ENCODE assay signal across 28 cellular contexts in genomic region chr1:183862967-183863366, GRCh38. TPM values are rescaled to one million over a fixed set of nuclear protein-coding genes. Genes with fewer than 3 reads are reported as not detected.
DNase-seq lines count a peak whose midpoint lies in the region; ATAC-seq and TF ChIP-seq lines count a peak whose summit lies in the region.
"Had no signal": no experiment of that assay in that cellular context is flagged by ENCODE, and none has a peak within 500 bp of the region (broad histone marks: within the 10 kb centered on the region; RNA-seq: fewer than 3 reads in every experiment).

No MANE protein-coding gene starts in this region.

- no peak overlapping the region for H3K4me3 Mint-ChIP-seq in osteocyte (ENCODE audit: unreplicated experiment)
- H3K4me3 Mint-ChIP-seq: B cell; CD8-positive, alpha-beta T cell had no signal

- H3K27ac Mint-ChIP-seq in osteocyte (ENCODE audit: unreplicated experiment): peak overlapping the region; percentile 23
- H3K27ac Mint-ChIP-seq: B cell; CD8-positive, alpha-beta T cell had no signal

- no peaks in the 10 kb centered on the region for H3K27me3 Mint-ChIP-seq in osteocyte (ENCODE audit: unreplicated experiment)

- no peak for TF ChIP-seq CTCF in osteocyte (IDR thresholded peaks at IDR 0.05)

- DNase-seq in left cardiac atrium: no peak
- no peak for DNase-seq in Right ventricle myocardium superior
- peak; percentile 12 for DNase-seq in kidney glomerular epithelial cell (lab: John Stamatoyannopoulos, UW)
- DNase-seq in osteocyte (ENCODE audit: extremely low spot score, unreplicated experiment): no peak
- DNase-seq in T-helper 2 cell: no peak
- no peak for DNase-seq in stimulated activated CD4-positive, alpha-beta T cell treated with anti-CD3 and anti-CD28 coated beads, Interleukin-4, amount 100 ng/mL, for 1 hour
- no peak for DNase-seq in cerebellar nuclear complex (lab: John Stamatoyannopoulos, UW)
- no peak for DNase-seq in activated effector memory CD4-positive, alpha-beta T cell treated with anti-CD3 and anti-CD28 coated beads, Interleukin-2, amount 50 U/mL, for 16 hours
- DNase-seq: Caco-2; CD8-positive, alpha-beta T cell; DMS 273 treated with DMSO at 0.1 percent for 48 hours; DMS79; EL; GF-D8; HCEC 1CT; KBM-7; MV-4-11; NCI-H1105; NCI-H1436 treated with DMSO at 0.1 percent for 48 hours; NCI-H187 treated with DMSO at 0.1 percent for 48 hours; NCI-H2107; NCI-H446; NCI-H524 treated with DMSO at 0.1 percent for 48 hours; NCI-H82; NK-92 treated with Interleukin-12 subunit alpha and Interleukin-12 subunit beta, amount 100 ng/mL, for 24 hours; PC-3; SJCRH30 had no signal

- intact Hi-C loops in left cardiac atrium (cut with DNase I) (loop anchor here in 1 of 2 donors (10.0 kb wide), 1 partner anchor 48 kb away; no protein-coding TSS in a partner anchor), Right ventricle myocardium superior (cut with DNase I) (no loop called here)

- no peaks in the 10 kb centered on the region for H3K9me3 Mint-ChIP-seq in osteocyte (ENCODE audit: unreplicated experiment)
- H3K9me3 Mint-ChIP-seq: CD8-positive, alpha-beta T cell had no signal

- ATAC-seq in left cardiac atrium (peak; percentile 30 to 88), Right ventricle myocardium superior (ENCODE audit: poor library complexity) (no peak)
- ATAC-seq: CD8-positive, alpha-beta T cell; PC-3 had no signal

- H3K4me1 Mint-ChIP-seq in osteocyte (ENCODE audit: unreplicated experiment): peaks cover 54% of the 10 kb centered on the region
- H3K4me1 Mint-ChIP-seq: B cell had no signal

- H3K36me3 Mint-ChIP-seq in osteocyte (ENCODE audit: unreplicated experiment): peaks cover 29% of the 10 kb centered on the region
- H3K36me3 Mint-ChIP-seq: CD8-positive, alpha-beta T cell had no signal

RNA-seq across cellular contexts. Expression of gene RGL1, which starts 58.0 kb away (rescaled TPM):
- total RNA-seq in left cardiac atrium (10 to 100 TPM; 22.5 to 32.7 TPM), Right ventricle myocardium superior (18.4 TPM), osteocyte (68.1 and 69.4 TPM in 2 replicates)
